2 cellular contexts compared by ENCODE assay signal in the genomic region with DNA sequence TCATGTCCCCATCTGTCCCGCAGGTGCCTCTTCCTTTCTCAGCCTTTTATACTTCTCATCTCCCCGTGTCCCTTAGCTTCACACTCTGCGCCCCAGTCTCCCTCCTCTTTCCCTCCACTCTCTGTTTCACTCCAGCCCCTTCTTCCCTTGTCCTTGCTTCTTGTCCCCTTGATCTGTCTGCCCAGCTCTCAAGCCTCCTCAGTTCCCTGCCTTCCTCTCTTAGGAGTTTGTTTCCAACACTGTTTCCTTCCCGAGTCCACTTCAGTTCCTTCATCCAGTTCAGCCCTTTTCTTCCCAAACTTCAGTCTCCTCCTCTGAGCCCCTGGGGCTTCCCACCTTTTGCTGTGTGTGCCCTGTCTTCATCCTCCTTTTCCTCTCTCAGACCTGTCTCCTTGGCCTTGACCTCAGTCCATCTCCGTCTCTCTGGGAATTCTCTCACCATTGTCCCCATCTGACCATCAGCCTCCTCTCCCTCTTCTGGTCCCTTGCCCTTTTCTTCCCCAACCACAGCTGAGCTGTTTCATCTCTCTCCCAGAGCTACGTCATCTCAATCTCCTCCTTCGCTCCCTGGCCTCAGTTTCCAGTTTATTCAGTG.
TF ChIP-seq lines count a peak whose summit lies in the region.

No MANE protein-coding gene starts in this region.

TF ChIP-seq in HCT116, 20 proteins besides CTCF, POLR2A, EP300 and RAD21:
- TF ChIP-seq, protein P1, sequence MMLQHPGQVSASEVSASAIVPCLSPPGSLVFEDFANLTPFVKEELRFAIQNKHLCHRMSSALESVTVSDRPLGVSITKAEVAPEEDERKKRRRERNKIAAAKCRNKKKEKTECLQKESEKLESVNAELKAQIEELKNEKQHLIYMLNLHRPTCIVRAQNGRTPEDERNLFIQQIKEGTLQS (IDR thresholded peaks at IDR 0.05) = no peak
- TF ChIP-seq EGR1 (IDR thresholded peaks at IDR 0.05; ENCODE audit: low read depth) (no peak), CBX3 (IDR thresholded peaks at IDR 0.05; ENCODE audit: low read depth) (no peak), JUND (IDR thresholded peaks at IDR 0.05) (no peak), ELF1 (IDR thresholded peaks at IDR 0.05; ENCODE audit: borderline replicate concordance, low read depth) (no peak), SP1 (IDR thresholded peaks at IDR 0.05; ENCODE audit: low read depth) (no peak), POLR2AphosphoS5 (IDR thresholded peaks at IDR 0.05; ENCODE audit: low read depth, low read length) (no peak), ZFX (IDR thresholded peaks at IDR 0.05) (no peak), TCF7L2 (IDR thresholded peaks at IDR 0.05; ENCODE audit: borderline replicate concordance, extremely low read depth, insufficient read depth, insufficient read length) (no peak), EZH2 (IDR thresholded peaks at IDR 0.05) (no peak)
- TF ChIP-seq, protein P2, sequence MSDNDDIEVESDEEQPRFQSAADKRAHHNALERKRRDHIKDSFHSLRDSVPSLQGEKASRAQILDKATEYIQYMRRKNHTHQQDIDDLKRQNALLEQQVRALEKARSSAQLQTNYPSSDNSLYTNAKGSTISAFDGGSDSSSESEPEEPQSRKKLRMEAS (IDR thresholded peaks at IDR 0.05) = no peak

TF ChIP-seq in WTC11, 78 proteins besides CTCF, POLR2A, EP300 and RAD21 (continued from another document):
- TF ChIP-seq, protein P3, sequence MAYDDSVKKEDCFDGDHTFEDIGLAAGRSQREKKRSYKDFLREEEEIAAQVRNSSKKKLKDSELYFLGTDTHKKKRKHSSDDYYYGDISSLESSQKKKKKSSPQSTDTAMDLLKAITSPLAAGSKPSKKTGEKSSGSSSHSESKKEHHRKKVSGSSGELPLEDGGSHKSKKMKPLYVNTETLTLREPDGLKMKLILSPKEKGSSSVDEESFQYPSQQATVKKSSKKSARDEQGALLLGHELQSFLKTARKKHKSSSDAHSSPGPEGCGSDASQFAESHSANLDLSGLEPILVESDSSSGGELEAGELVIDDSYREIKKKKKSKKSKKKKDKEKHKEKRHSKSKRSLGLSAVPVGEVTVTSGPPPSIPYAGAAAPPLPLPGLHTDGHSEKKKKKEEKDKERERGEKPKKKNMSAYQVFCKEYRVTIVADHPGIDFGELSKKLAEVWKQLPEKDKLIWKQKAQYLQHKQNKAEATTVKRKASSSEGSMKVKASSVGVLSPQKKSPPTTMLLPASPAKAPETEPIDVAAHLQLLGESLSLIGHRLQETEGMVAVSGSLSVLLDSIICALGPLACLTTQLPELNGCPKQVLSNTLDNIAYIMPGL (CRISPR knock-in tag; IDR thresholded peaks at IDR 0.05) = no peak
- TF ChIP-seq NFE2L1 (CRISPR knock-in tag; IDR thresholded peaks at IDR 0.05) = peak; percentile 53; the same call in 1 of the 2 replicates
- no peak for TF ChIP-seq EMX1 (CRISPR knock-in tag; IDR thresholded peaks at IDR 0.05)
- TF ChIP-seq, protein P4, sequence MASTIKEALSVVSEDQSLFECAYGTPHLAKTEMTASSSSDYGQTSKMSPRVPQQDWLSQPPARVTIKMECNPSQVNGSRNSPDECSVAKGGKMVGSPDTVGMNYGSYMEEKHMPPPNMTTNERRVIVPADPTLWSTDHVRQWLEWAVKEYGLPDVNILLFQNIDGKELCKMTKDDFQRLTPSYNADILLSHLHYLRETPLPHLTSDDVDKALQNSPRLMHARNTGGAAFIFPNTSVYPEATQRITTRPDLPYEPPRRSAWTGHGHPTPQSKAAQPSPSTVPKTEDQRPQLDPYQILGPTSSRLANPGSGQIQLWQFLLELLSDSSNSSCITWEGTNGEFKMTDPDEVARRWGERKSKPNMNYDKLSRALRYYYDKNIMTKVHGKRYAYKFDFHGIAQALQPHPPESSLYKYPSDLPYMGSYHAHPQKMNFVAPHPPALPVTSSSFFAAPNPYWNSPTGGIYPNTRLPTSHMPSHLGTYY (CRISPR knock-in tag; IDR thresholded peaks at IDR 0.05) = no peak
- TF ChIP-seq ZNF671 (CRISPR knock-in tag; IDR thresholded peaks at IDR 0.05) = no peak
- TF ChIP-seq FOXK1 (CRISPR knock-in tag; IDR thresholded peaks at IDR 0.05) = no peak
